ENCODE assay signal across 1 cellular context in the genomic region with DNA sequence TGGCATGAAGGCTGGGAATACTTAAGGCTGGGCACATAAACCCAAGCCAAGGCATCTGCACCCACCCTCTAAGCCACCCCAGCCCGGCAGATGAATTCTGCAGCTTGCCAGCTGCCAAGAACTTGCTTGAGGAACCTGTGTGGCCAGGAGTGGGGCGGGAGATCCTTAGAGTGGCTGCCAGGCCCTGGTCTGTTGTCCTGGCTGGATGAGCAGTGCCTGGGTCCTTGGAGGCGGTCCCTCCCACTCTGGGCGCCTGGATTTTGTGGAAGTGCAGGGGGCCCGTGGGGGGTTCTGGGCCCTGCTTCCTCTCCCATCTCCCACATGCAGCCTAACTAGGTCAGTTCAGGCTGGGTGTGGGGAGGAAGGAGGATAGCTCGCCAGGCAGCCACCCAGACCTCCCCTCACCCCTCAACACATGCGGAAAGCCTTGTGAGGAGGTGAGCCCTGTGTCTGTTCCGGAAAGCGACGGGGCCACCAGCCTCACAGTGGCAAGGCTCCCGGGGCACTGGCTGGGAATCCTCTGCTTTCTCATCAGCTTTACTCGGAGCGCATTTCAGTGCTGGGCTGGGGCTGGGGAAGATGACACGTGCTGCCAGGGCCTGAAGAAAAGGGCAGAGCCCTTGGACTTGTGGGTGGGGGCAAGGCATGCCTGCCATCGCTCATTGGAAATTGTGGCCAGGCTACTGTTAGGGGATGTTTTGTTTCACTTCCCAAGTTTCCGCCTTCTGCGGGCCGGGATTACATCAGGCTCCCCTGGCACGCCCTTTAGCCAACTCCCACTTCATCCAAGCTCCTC.
TF ChIP-seq lines count a peak whose summit lies in the region.

No MANE protein-coding gene starts in this region.

TF ChIP-seq in H1, 55 proteins besides CTCF, POLR2A, EP300 and RAD21 (continued from another document):
- no peak for TF ChIP-seq RNF2 (IDR thresholded peaks at IDR 0.05; ENCODE audit: borderline replicate concordance, low read depth, low read length, missing control alignments, poor library complexity, severe bottlenecking)
- no peak for TF ChIP-seq YY1 (IDR thresholded peaks at IDR 0.05; ENCODE audit: low read depth, low read length)
- no peak for TF ChIP-seq POLR2AphosphoS5 (IDR thresholded peaks at IDR 0.05; ENCODE audit: low read depth, low read length)
- TF ChIP-seq KDM1A (IDR thresholded peaks at IDR 0.05; ENCODE audit: borderline replicate concordance, low read length), result no peak
- TF ChIP-seq SP1 (IDR thresholded peaks at IDR 0.05; ENCODE audit: low read depth, low read length), result no peak
TF ChIP-seq in H1: peak in this region for 0.
